In genomic region chr1:163211667-163212066, GRCh38 we compare ENCODE assay signal across 8 cellular contexts.
"Had no signal": no experiment of that assay in that cellular context is flagged by ENCODE, and none has a peak within 500 bp of the region (broad histone marks: within the 10 kb centered on the region; RNA-seq: fewer than 3 reads in every experiment).

No MANE protein-coding gene starts in this region.

- DNase-seq: GM23248, GOT3, H7, HFFc6 had no signal

- H3K4me1 ChIP-seq: HAP-1 had no signal

- H3K4me3 ChIP-seq: GM23248, HAP-1 had no signal

- H3K27ac ChIP-seq: GM23248, HL-60 had no signal

- ATAC-seq: HCT116, HepG2 had no signal

- H3K36me3 ChIP-seq: HAP-1 had no signal

- H3K9me3 ChIP-seq: HAP-1 had no signal

- FAIRE-seq: HepG2 had no signal
